8 cellular contexts compared by ENCODE assay signal in the genomic region with DNA sequence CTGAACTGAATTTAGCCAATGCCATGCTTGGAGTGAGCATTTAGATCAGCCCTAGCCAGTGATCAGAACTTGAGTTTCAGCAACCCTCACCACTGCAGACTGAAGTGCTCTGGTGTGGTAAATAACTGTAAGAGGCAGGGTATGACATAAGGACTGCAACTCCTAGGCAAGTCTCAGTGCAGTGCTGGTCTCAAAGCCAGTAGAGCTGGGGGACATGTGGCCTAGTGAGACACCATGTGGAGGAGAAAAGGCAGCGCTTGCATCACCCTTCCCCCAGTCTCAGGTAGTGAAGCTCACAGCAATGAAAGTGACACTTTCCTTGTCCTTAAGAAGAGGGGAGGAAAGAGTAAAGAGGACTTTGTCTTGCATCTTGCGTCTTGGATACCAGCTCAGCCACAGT.
DNase-seq lines count a peak whose midpoint lies in the region; ATAC-seq and TF ChIP-seq lines count a peak whose summit lies in the region.

No MANE protein-coding gene starts in this region.

- no peak overlapping the region for H3K4me3 ChIP-seq in Caco-2 (ENCODE audit: low read depth, low read length)
- H3K4me3 ChIP-seq in PC-3 (ENCODE audit: low read length), result no peak overlapping the region
- no peak overlapping the region for H3K4me3 ChIP-seq in iPS DF 6.9 (ENCODE audit: low read length)
- H3K4me3 ChIP-seq in ovary, result no peak overlapping the region

- ATAC-seq in HG02759 (IDR thresholded peaks at IDR 0.05; ENCODE audit: unreplicated experiment) (peak; percentile 80), PC-3 (peak; percentile 99), GM21390 (IDR thresholded peaks at IDR 0.05; ENCODE audit: unreplicated experiment) (no peak)

- H3K4me1 ChIP-seq in Caco-2 (no peaks in the 10 kb centered on the region), PC-3 (ENCODE audit: insufficient read depth, low read length) (no peaks in the 10 kb centered on the region), iPS DF 6.9 (ENCODE audit: control insufficient read depth, insufficient read depth, low read length) (peaks cover 3% of the 10 kb centered on the region; the same call in 1 of the 2 replicates), ovary (ENCODE audit: insufficient read depth) (no peaks in the 10 kb centered on the region)

- TF ChIP-seq POLR2A in ovary (IDR thresholded peaks at IDR 0.05), result no peak

- TF ChIP-seq EP300 in ovary (IDR thresholded peaks at IDR 0.05), result no peak

- DNase-seq in Caco-2 (peak; percentile 67 to 75), PC-3 (peak; percentile 56), iPS DF 6.9 (ENCODE audit: low read depth, low spot score) (peak; percentile 84), ovary (no peak), posterior vena cava (ENCODE audit: low spot score) (no peak)
- DNase-seq in activated T-helper 2 cell treated with anti-CD3 and anti-CD28 coated beads, Interferon-gamma antibody, Interleukin-2, Interleukin-4, amounts not matched to agents 10 μg/mL and 5 μg/mL and 100 μg/mL, durations not matched to agents 14 hours and 24 hours and 36 hours (ENCODE audit: low spot score), result no peak

- H3K4me1 Mint-ChIP-seq in Caco-2 (ENCODE audit: low read depth, unreplicated experiment), result no peaks in the 10 kb centered on the region
- H3K4me1 Mint-ChIP-seq in activated T-helper 2 cell treated with anti-CD3 and anti-CD28 coated beads, Interferon-gamma antibody, Interleukin-2, Interleukin-4, amounts not matched to agents 10 μg/mL and 5 μg/mL and 100 μg/mL, durations not matched to agents 14 hours and 24 hours and 36 hours (ENCODE audit: low read depth), result no peaks in the 10 kb centered on the region

- intact Hi-C loops in Caco-2 (cut with micrococcal nuclease; ENCODE audit: unreplicated experiment) (loop anchor here (1.0 kb wide), 2 partner anchors 256 to 273 kb away; no protein-coding TSS in a partner anchor), PC-3 (cut with micrococcal nuclease) (loop anchor here (1.0 to 2.0 kb wide), 2 partner anchors 256 to 354 kb away; no protein-coding TSS in a partner anchor), ovary (cut with DNase I) (no loop called here), posterior vena cava (cut with DNase I) (no loop called here)
- intact Hi-C loops in activated T-helper 2 cell treated with anti-CD3 and anti-CD28 coated beads, Interferon-gamma antibody, Interleukin-2, Interleukin-4, amounts not matched to agents 10 μg/mL and 5 μg/mL and 100 μg/mL, durations not matched to agents 14 hours and 24 hours and 36 hours (cut with micrococcal nuclease), result no loop called here

- no peak overlapping the region for H3K9ac ChIP-seq in PC-3 (ENCODE audit: low read length)

- no CpG with 5 or more reads among the region's 2 CpGs for WGBS in iPS DF 6.9 (ENCODE audit: insufficient coverage, insufficient read length)
- WGBS in ovary, 3 donors, result 55 to 67% (median 61%) methylated on average over 2 of the region's 2 CpGs

- H3K27ac Mint-ChIP-seq in Caco-2 (ENCODE audit: unreplicated experiment), result no peak overlapping the region
- H3K27ac Mint-ChIP-seq in activated T-helper 2 cell treated with anti-CD3 and anti-CD28 coated beads, Interferon-gamma antibody, Interleukin-2, Interleukin-4, amounts not matched to agents 10 μg/mL and 5 μg/mL and 100 μg/mL, durations not matched to agents 14 hours and 24 hours and 36 hours, result no peak overlapping the region

- H3K4me2 ChIP-seq in PC-3 (ENCODE audit: low read length), result no peak overlapping the region

- POLR2A ChIA-PET in Caco-2 (lab: Charles Lee) (interaction anchor here (0.6 kb wide), 1 partner anchor 1644 kb away, joined by 5 read pairs; no protein-coding TSS in a partner anchor), PC-3 (lab: Charles Lee; ENCODE audit: unreplicated experiment) (no interaction called here)

- H4K20me1 ChIP-seq in PC-3 (ENCODE audit: low read length), result no peaks in the 10 kb centered on the region

- H3K9me2 ChIP-seq in PC-3 (replicated peaks; ENCODE audit: low read length), result no peaks in the 10 kb centered on the region

- no peaks in the 10 kb centered on the region for H3K36me3 Mint-ChIP-seq in Caco-2 (ENCODE audit: insufficient read depth, unreplicated experiment)
- H3K36me3 Mint-ChIP-seq in activated T-helper 2 cell treated with anti-CD3 and anti-CD28 coated beads, Interferon-gamma antibody, Interleukin-2, Interleukin-4, amounts not matched to agents 10 μg/mL and 5 μg/mL and 100 μg/mL, durations not matched to agents 14 hours and 24 hours and 36 hours (ENCODE audit: low read depth), result no peaks in the 10 kb centered on the region

- H3K4me3 Mint-ChIP-seq in Caco-2 (ENCODE audit: unreplicated experiment), result no peak overlapping the region
- H3K4me3 Mint-ChIP-seq in activated T-helper 2 cell treated with anti-CD3 and anti-CD28 coated beads, Interferon-gamma antibody, Interleukin-2, Interleukin-4, amounts not matched to agents 10 μg/mL and 5 μg/mL and 100 μg/mL, durations not matched to agents 14 hours and 24 hours and 36 hours (ENCODE audit: low read depth), result no peak overlapping the region

- H3F3A ChIP-seq in PC-3 (ENCODE audit: low read length, unreplicated experiment), result no peaks in the 10 kb centered on the region

- no peak overlapping the region for H2AFZ ChIP-seq in PC-3 (ENCODE audit: low read length)

- H3K9me3 ChIP-seq in Caco-2, result 0 out of 2 replicates have a peak, but pooled peaks cover 4% of the 10 kb centered on the region
- no peaks in the 10 kb centered on the region for H3K9me3 ChIP-seq in PC-3 (ENCODE audit: low read length)
- H3K9me3 ChIP-seq in iPS DF 6.9 (ENCODE audit: control insufficient read depth, insufficient read depth, low read length), result peaks cover 3% of the 10 kb centered on the region; the same call in 1 of the 2 replicates
- H3K9me3 ChIP-seq in ovary, result no peaks in the 10 kb centered on the region

- no peaks in the 10 kb centered on the region for H3K79me2 ChIP-seq in PC-3 (ENCODE audit: low read length)

- TF ChIP-seq CTCF in Caco-2 (IDR thresholded peaks at IDR 0.05; ENCODE audit: insufficient read depth in 1 of 2, low read depth in 1 of 2, low read length in 1 of 2, severe bottlenecking in 1 of 2, unreplicated experiment in 1 of 2), result peak; percentile 34 to 60
- peak; percentile 48 for TF ChIP-seq CTCF in PC-3 (conservative IDR thresholded peaks at IDR 0.05; ENCODE audit: low read depth, low read length)
- no peak for TF ChIP-seq CTCF in ovary (IDR thresholded peaks at IDR 0.05)

- no peaks in the 10 kb centered on the region for H3K36me3 ChIP-seq in Caco-2 (ENCODE audit: control insufficient read depth, insufficient read depth, low read length)
- H3K36me3 ChIP-seq in PC-3 (ENCODE audit: low read depth, low read length), result no peaks in the 10 kb centered on the region
- no peaks in the 10 kb centered on the region for H3K36me3 ChIP-seq in iPS DF 6.9 (ENCODE audit: control insufficient read depth, insufficient read depth, low read length)
- H3K36me3 ChIP-seq in ovary, result no peaks in the 10 kb centered on the region

- H3K27ac ChIP-seq in PC-3 (ENCODE audit: low read length), result no peak overlapping the region
- no peak overlapping the region for H3K27ac ChIP-seq in iPS DF 6.9 (ENCODE audit: low read length)
- H3K27ac ChIP-seq in ovary, result no peak overlapping the region

- H3K27me3 ChIP-seq in Caco-2 (replicated peaks; ENCODE audit: control insufficient read depth, insufficient read depth, low read length) (no peaks in the 10 kb centered on the region), PC-3 (ENCODE audit: low read length) (no peaks in the 10 kb centered on the region), iPS DF 6.9 (ENCODE audit: control insufficient read depth, insufficient read depth, low read length) (no peaks in the 10 kb centered on the region), ovary (no peaks in the 10 kb centered on the region)

- no TSS peak for BruUV-seq in Caco-2 (replicated peaks; lab: Mats Ljungman, UMichigan)
- no TSS peak for BruUV-seq in PC-3 (replicated peaks; lab: Mats Ljungman, UMichigan)

- peaks cover 10% of the 10 kb centered on the region for H3K9me3 Mint-ChIP-seq in Caco-2 (ENCODE audit: unreplicated experiment)
- H3K9me3 Mint-ChIP-seq in activated T-helper 2 cell treated with anti-CD3 and anti-CD28 coated beads, Interferon-gamma antibody, Interleukin-2, Interleukin-4, amounts not matched to agents 10 μg/mL and 5 μg/mL and 100 μg/mL, durations not matched to agents 14 hours and 24 hours and 36 hours, result peaks cover 15% of the 10 kb centered on the region

- CTCF ChIA-PET in Caco-2 (lab: Charles Lee), result interaction anchor here (0.5 to 1.7 kb wide), 3 partner anchors 256 to 370 kb away, joined by 3 to 6 read pairs (median 4); no protein-coding TSS in a partner anchor
- CTCF ChIA-PET in PC-3 (lab: Charles Lee), result interaction anchor here (1.2 kb wide), 1 partner anchor 256 kb away, joined by 18 read pairs; no protein-coding TSS in a partner anchor

- H3K27me3 Mint-ChIP-seq in Caco-2 (ENCODE audit: insufficient read depth, unreplicated experiment), result peaks cover 5% of the 10 kb centered on the region
- H3K27me3 Mint-ChIP-seq in activated T-helper 2 cell treated with anti-CD3 and anti-CD28 coated beads, Interferon-gamma antibody, Interleukin-2, Interleukin-4, amounts not matched to agents 10 μg/mL and 5 μg/mL and 100 μg/mL, durations not matched to agents 14 hours and 24 hours and 36 hours (ENCODE audit: low read depth), result no peaks in the 10 kb centered on the region

Comparison
In these comparisons a context has a peak if more than half of its experiments do, and no peak if none do; other contexts are left out.
1. DNase-seq: peak in Caco-2 (2 of 2), PC-3 (single experiment) and iPS DF 6.9 (single experiment); none in ovary (0 of 5), posterior vena cava (single experiment) and activated T-helper 2 cell treated with anti-CD3 and anti-CD28 coated beads, Interferon-gamma antibody, Interleukin-2, Interleukin-4, amounts not matched to agents 10 μg/mL and 5 μg/mL and 100 μg/mL, durations not matched to agents 14 hours and 24 hours and 36 hours (single experiment).
2. CTCF ChIP-seq: peak in Caco-2 (2 of 2) and PC-3 (single experiment); none in ovary (0 of 3).
3. intact Hi-C loops: an anchor here in Caco-2 (1.0 kb wide) and PC-3 (1.0 to 2.0 kb wide); none called in ovary, posterior vena cava and activated T-helper 2 cell treated with anti-CD3 and anti-CD28 coated beads, Interferon-gamma antibody, Interleukin-2, Interleukin-4, amounts not matched to agents 10 μg/mL and 5 μg/mL and 100 μg/mL, durations not matched to agents 14 hours and 24 hours and 36 hours.